Comparison of ENCODE assay signal across 8 cellular contexts in genomic region chr1:109793089-109793485, GRCh38. TPM values are rescaled to one million over a fixed set of nuclear protein-coding genes. Genes with fewer than 3 reads are reported as not detected.
DNase-seq lines count a peak whose midpoint lies in the region; ATAC-seq and TF ChIP-seq lines count a peak whose summit lies in the region.

No MANE protein-coding gene starts in this region.

- peak overlapping the region in 2 of 4 donors; percentile 24 to 40 for H3K4me3 Mint-ChIP-seq in CD4-positive, CD25-positive, alpha-beta regulatory T cell
- no peak overlapping the region for H3K4me3 Mint-ChIP-seq in endothelial cell (ENCODE audit: unreplicated experiment)

- H3K27me3 ChIP-seq in CD4-positive, CD25-positive, alpha-beta regulatory T cell (ENCODE audit: control insufficient read depth, insufficient read depth, low read length): no peaks in the 10 kb centered on the region
- H3K27me3 ChIP-seq in SJSA1 (replicated peaks) (no peaks in the 10 kb centered on the region), osteoblast (ENCODE audit: insufficient read depth, low read length) (no peaks in the 10 kb centered on the region)

- H2AFZ ChIP-seq in osteoblast (ENCODE audit: low read length): no peak overlapping the region

- H3K36me3 ChIP-seq in CD4-positive, CD25-positive, alpha-beta regulatory T cell (ENCODE audit: control insufficient read depth, insufficient read depth, low read length): no peaks in the 10 kb centered on the region
- H3K36me3 ChIP-seq in SJSA1 (no peaks in the 10 kb centered on the region), osteoblast (ENCODE audit: insufficient read depth, low read length) (no peaks in the 10 kb centered on the region)

- no peaks in the 10 kb centered on the region for H3K9me3 Mint-ChIP-seq in CD4-positive, CD25-positive, alpha-beta regulatory T cell
- no peaks in the 10 kb centered on the region for H3K9me3 Mint-ChIP-seq in endothelial cell (ENCODE audit: unreplicated experiment)

- no peaks in the 10 kb centered on the region for H3K27me3 Mint-ChIP-seq in CD4-positive, CD25-positive, alpha-beta regulatory T cell
- H3K27me3 Mint-ChIP-seq in endothelial cell (ENCODE audit: unreplicated experiment): peaks cover 7% of the 10 kb centered on the region

- peak overlapping the region; percentile 41 for H3K27ac ChIP-seq in CD4-positive, CD25-positive, alpha-beta regulatory T cell (ENCODE audit: insufficient read depth, low read length, poor library complexity, severe bottlenecking)
- H3K27ac ChIP-seq in SJSA1 (peak overlapping the region; percentile 83), osteoblast (ENCODE audit: low read depth, low read length) (peak overlapping the region; percentile 61)

- H4K20me1 ChIP-seq in osteoblast (ENCODE audit: insufficient read depth, low read length): no peaks in the 10 kb centered on the region

- H3K79me2 ChIP-seq in osteoblast (ENCODE audit: insufficient read depth, low read length): no peaks in the 10 kb centered on the region

- no peaks in the 10 kb centered on the region for H3K36me3 Mint-ChIP-seq in CD4-positive, CD25-positive, alpha-beta regulatory T cell
- no peaks in the 10 kb centered on the region for H3K36me3 Mint-ChIP-seq in endothelial cell (ENCODE audit: low read depth, unreplicated experiment)

- peaks cover 5 to 87% (median 58%) of the 10 kb centered on the region in 4 donors for H3K4me1 Mint-ChIP-seq in CD4-positive, CD25-positive, alpha-beta regulatory T cell
- peaks cover 22% of the 10 kb centered on the region for H3K4me1 Mint-ChIP-seq in endothelial cell (ENCODE audit: unreplicated experiment)

- H3K4me1 ChIP-seq in CD4-positive, CD25-positive, alpha-beta regulatory T cell (ENCODE audit: control insufficient read depth, insufficient read depth, low read length, poor library complexity, severe bottlenecking): peaks cover 68% of the 10 kb centered on the region
- H3K4me1 ChIP-seq in SJSA1 (replicated peaks) (peaks cover 51% of the 10 kb centered on the region), osteoblast (ENCODE audit: insufficient read depth, low read length) (peaks cover 54% of the 10 kb centered on the region)

- TF ChIP-seq CTCF in endothelial cell (IDR thresholded peaks at IDR 0.05; ENCODE audit: unreplicated experiment): no peak
- TF ChIP-seq CTCF in osteoblast (IDR thresholded peaks at IDR 0.05; ENCODE audit: extremely low read depth, low read depth, low read length): no peak

- no peak overlapping the region for H3K4me3 ChIP-seq in CD4-positive, CD25-positive, alpha-beta regulatory T cell (ENCODE audit: low read depth, low read length)
- H3K4me3 ChIP-seq in SJSA1 (no peak overlapping the region), osteoblast (ENCODE audit: insufficient read depth, low read length) (no peak overlapping the region)

- ATAC-seq in CD4-positive, CD25-positive, alpha-beta regulatory T cell (ENCODE audit: low read depth in 2 of 2): no peak
- ATAC-seq in GM21528 (IDR thresholded peaks at IDR 0.05; ENCODE audit: low FRiP score, unreplicated experiment) (no peak), HG02610 (IDR thresholded peaks at IDR 0.05; ENCODE audit: unreplicated experiment) (no peak)

- no peaks in the 10 kb centered on the region for H3K9me3 ChIP-seq in CD4-positive, CD25-positive, alpha-beta regulatory T cell (ENCODE audit: control insufficient read depth in 2 of 2, low read length in 2 of 2)
- 0 out of 2 replicates have a peak, but pooled peaks cover 3% of the 10 kb centered on the region for H3K9me3 ChIP-seq in SJSA1 (replicated peaks)
- H3K9me3 ChIP-seq in osteoblast (ENCODE audit: low read depth, low read length): no peaks in the 10 kb centered on the region

- DNase-seq in CD4-positive, CD25-positive, alpha-beta regulatory T cell: no peak
- DNase-seq in SJSA1 (ENCODE audit: low read depth in 1 of 2, low spot score in 2 of 2): peak in 1 of 2 experiments; percentile 16
- DNase-seq in endothelial cell (ENCODE audit: low spot score): no peak
- no peak for DNase-seq in osteoblast (ENCODE audit: insufficient read length, low spot score, missing footprints)
- no peak for DNase-seq in stimulated activated CD4-positive, alpha-beta T cell treated with anti-CD3 and anti-CD28 coated beads, Interleukin-1b, Interleukin-23, amount 100 ng/mL, for 48 hours
- no peak for DNase-seq in effector CD8-positive, alpha-beta T cell (lab: John Stamatoyannopoulos, UW)

- peak overlapping the region; percentile 68 to 94 (median 90) for H3K27ac Mint-ChIP-seq in CD4-positive, CD25-positive, alpha-beta regulatory T cell
- H3K27ac Mint-ChIP-seq in endothelial cell (ENCODE audit: unreplicated experiment): peak overlapping the region; percentile 49

- no peak overlapping the region for H3K4me2 ChIP-seq in osteoblast (ENCODE audit: insufficient read depth, low read length)

RNA-seq across cellular contexts. Expression of gene EPS8L3, which starts 29.4 kb away (rescaled TPM):
- not detected for total RNA-seq in CD4-positive, CD25-positive, alpha-beta regulatory T cell
- not detected for polyA plus RNA-seq in CD4-positive, CD25-positive, alpha-beta regulatory T cell
- total RNA-seq in SJSA1 (2014; rRNA removed; shearing (Covaris generic)): not detected in 2 replicates
- total RNA-seq in endothelial cell (ENCODE audit: unreplicated experiment) (not detected), osteoblast (not detected in 2 replicates)

RNA-seq across cellular contexts. Expression of gene GSTM3, which starts 52.2 kb away (rescaled TPM):
- 5.3 TPM for total RNA-seq in CD4-positive, CD25-positive, alpha-beta regulatory T cell
- polyA plus RNA-seq in CD4-positive, CD25-positive, alpha-beta regulatory T cell: 10 to 100 TPM in 3 of 4 donors, 1 to 10 TPM in 1; 3.9 to 50.1 (median 48.7) TPM
- 223 and 305 TPM in 2 replicates for total RNA-seq in SJSA1 (2014; rRNA removed; shearing (Covaris generic))
- total RNA-seq in endothelial cell (ENCODE audit: unreplicated experiment) (6.9 TPM), osteoblast (49.9 and 50.1 TPM in 2 replicates)
